ENCODE assay signal across 1 cellular context in the genomic region with DNA sequence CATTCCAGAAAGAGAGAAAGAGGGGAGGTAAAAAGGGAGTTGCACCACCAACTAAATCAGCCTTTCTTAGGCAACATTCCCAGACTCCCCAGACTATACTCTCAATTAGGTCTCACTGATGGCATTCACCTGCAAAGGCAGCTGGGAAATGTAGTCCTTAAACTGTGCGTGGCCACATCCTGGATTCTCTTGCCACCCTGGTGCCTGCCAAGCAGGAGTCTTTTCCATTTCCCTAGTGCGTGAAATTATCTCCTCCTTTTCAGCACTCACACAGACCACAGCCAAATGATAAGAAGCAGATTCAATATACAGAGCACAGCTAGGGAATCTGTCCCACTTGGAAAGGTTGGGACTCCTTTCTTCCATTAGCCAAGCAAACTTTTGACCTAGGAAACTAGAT.
TF ChIP-seq lines count a peak whose summit lies in the region.

No MANE protein-coding gene starts in this region.

TF ChIP-seq in HepG2, 621 proteins besides CTCF, POLR2A, EP300 and RAD21:
- TF ChIP-seq THAP11 (CRISPR knock-in tag; IDR thresholded peaks at IDR 0.05) (peak; percentile 84), ZNF143 (CRISPR knock-in tag; IDR thresholded peaks at IDR 0.05) (peak; percentile 75)
